1 cellular context compared by ENCODE assay signal in genomic region chr14:64939817-64940190, GRCh38.
TF ChIP-seq lines count a peak whose summit lies in the region.

No MANE protein-coding gene starts in this region.

TF ChIP-seq in HepG2, 621 proteins besides CTCF, POLR2A, EP300 and RAD21:
- TF ChIP-seq MIER2 (CRISPR knock-in tag; IDR thresholded peaks at IDR 0.05) (no peak), RARA (CRISPR knock-in tag; IDR thresholded peaks at IDR 0.05) (peak; percentile 22; the same call in 1 of the 2 replicates), HNF4A (CRISPR knock-in tag; IDR thresholded peaks at IDR 0.05) (peak; percentile 7; the same call in 1 of the 2 replicates), ZNF775 (CRISPR knock-in tag; IDR thresholded peaks at IDR 0.05; ENCODE audit: borderline replicate concordance) (no peak), BCL6 (CRISPR knock-in tag; IDR thresholded peaks at IDR 0.05) (no peak), HDAC6 (IDR thresholded peaks at IDR 0.05; ENCODE audit: low read depth, low read length) (no peak), DRAP1 (CRISPR knock-in tag; IDR thresholded peaks at IDR 0.05) (no peak), RBFOX2 (IDR thresholded peaks at IDR 0.05; ENCODE audit: low read depth, low read length) (peak; percentile 26; the same call in 1 of the 2 replicates), ZNF224 (CRISPR knock-in tag; IDR thresholded peaks at IDR 0.05) (no peak), SOX13 (IDR thresholded peaks at IDR 0.05) (no peak), SOX13 (CRISPR knock-in tag; conservative IDR thresholded peaks at IDR 0.05 in 1 of 2, IDR thresholded peaks at IDR 0.05 in 1 of 2) (no peak), ZNF235 (CRISPR knock-in tag; IDR thresholded peaks at IDR 0.05; ENCODE audit: borderline replicate concordance) (no peak), HDAC1 (CRISPR knock-in tag; IDR thresholded peaks at IDR 0.05) (0 out of 2 replicates have a peak, but pooled peaks have one; percentile 25), ZNF326 (CRISPR knock-in tag; IDR thresholded peaks at IDR 0.05; ENCODE audit: borderline replicate concordance) (no peak), ZNF280B (CRISPR knock-in tag; IDR thresholded peaks at IDR 0.05; ENCODE audit: borderline replicate concordance) (no peak), ARNTL (CRISPR knock-in tag; IDR thresholded peaks at IDR 0.05) (0 out of 2 replicates have a peak, but pooled peaks have one; percentile 30), CBX2 (IDR thresholded peaks at IDR 0.05; ENCODE audit: low read depth, low read length) (no peak), CBX2 (CRISPR knock-in tag; IDR thresholded peaks at IDR 0.05; ENCODE audit: low read depth) (no peak), BRF2 (CRISPR knock-in tag; IDR thresholded peaks at IDR 0.05) (no peak), ESRRA (CRISPR knock-in tag; IDR thresholded peaks at IDR 0.05; ENCODE audit: low read depth) (no peak), KAT2B (IDR thresholded peaks at IDR 0.05; ENCODE audit: borderline replicate concordance, low read depth, low read length) (no peak), ZNF160 (CRISPR knock-in tag; IDR thresholded peaks at IDR 0.05) (no peak), E2F2 (CRISPR knock-in tag; IDR thresholded peaks at IDR 0.05; ENCODE audit: borderline replicate concordance) (no peak), NR1H2 (CRISPR knock-in tag; IDR thresholded peaks at IDR 0.05; ENCODE audit: borderline replicate concordance, low read depth) (no peak), ZNF432 (CRISPR knock-in tag; IDR thresholded peaks at IDR 0.05; ENCODE audit: borderline replicate concordance) (no peak), GATAD2A (CRISPR knock-in tag; IDR thresholded peaks at IDR 0.05) (0 out of 2 replicates have a peak, but pooled peaks have one; percentile 5), CENPBD1 (CRISPR knock-in tag; IDR thresholded peaks at IDR 0.05; ENCODE audit: borderline replicate concordance, low read depth) (no peak), IRF9 (CRISPR knock-in tag; IDR thresholded peaks at IDR 0.05; ENCODE audit: borderline replicate concordance) (no peak), KDM2A (CRISPR knock-in tag; IDR thresholded peaks at IDR 0.05; ENCODE audit: borderline replicate concordance, low read depth) (no peak), ZNF678 (CRISPR knock-in tag; IDR thresholded peaks at IDR 0.05) (no peak), ZNF616 (CRISPR knock-in tag; IDR thresholded peaks at IDR 0.05; ENCODE audit: low read depth) (no peak)
